ENCODE assay signal across 12 cellular contexts in the genomic region with DNA sequence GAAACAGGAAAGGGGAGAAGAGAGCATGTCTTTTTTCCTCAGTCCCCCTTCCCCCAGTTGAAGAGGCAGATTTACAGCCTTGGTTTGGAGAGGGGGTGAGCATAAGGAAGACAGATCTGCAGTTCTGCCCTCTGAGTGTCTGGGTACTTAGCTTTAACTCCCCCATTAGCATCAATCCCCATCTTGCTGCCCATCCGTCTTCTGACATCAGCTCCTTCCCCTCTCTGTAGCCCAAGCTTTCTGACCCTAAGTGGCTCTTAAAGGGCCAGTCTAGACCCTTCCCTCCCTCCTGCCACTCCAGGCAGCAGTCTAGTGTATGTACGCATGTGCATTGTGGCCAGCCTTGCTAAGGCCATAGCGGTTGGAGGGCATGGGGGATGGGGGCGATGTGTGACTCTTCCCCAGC. TPM values are rescaled to one million over a fixed set of nuclear protein-coding genes. Genes with fewer than 3 reads are reported as not detected.
DNase-seq lines count a peak whose midpoint lies in the region; ATAC-seq and TF ChIP-seq lines count a peak whose summit lies in the region.
"Had no signal": no experiment of that assay in that cellular context is flagged by ENCODE, and none has a peak within 500 bp of the region (broad histone marks: within the 10 kb centered on the region; RNA-seq: fewer than 3 reads in every experiment).

No MANE protein-coding gene starts in this region.

- TF ChIP-seq CTCF in DOHH2 (IDR thresholded peaks at IDR 0.05; ENCODE audit: low read depth, low read length, poor library complexity, severe bottlenecking), result no peak
- no peak for TF ChIP-seq CTCF in heart right ventricle (IDR thresholded peaks at IDR 0.05)
- no peak for TF ChIP-seq CTCF in esophagus squamous epithelium (IDR thresholded peaks at IDR 0.05)

- no peak overlapping the region for H4K8ac ChIP-seq in neuronal stem cell (ENCODE audit: low read depth, low read length)

- H3K23ac ChIP-seq in neuronal stem cell (ENCODE audit: low read depth, low read length, poor library complexity), result no peak overlapping the region

- no peak overlapping the region for H2AFZ ChIP-seq in neuronal stem cell (ENCODE audit: low read length)

- intact Hi-C loops in heart right ventricle (cut with DNase I) (loop anchor here in 1 of 10 donors (10.0 kb wide), 1 partner anchor 342 kb away; no protein-coding TSS in a partner anchor), esophagus squamous epithelium (cut with DNase I) (no loop called here)

- H3K27ac ChIP-seq in DOHH2 (ENCODE audit: low read depth, low read length), result no peak overlapping the region
- H3K27ac ChIP-seq in caudate nucleus (ENCODE audit: low read depth, low read length), result peak overlapping the region; percentile 99
- peak overlapping the region; percentile 93 for H3K27ac ChIP-seq in neuronal stem cell (replicated peaks; ENCODE audit: low read length)
- no peak overlapping the region for H3K27ac ChIP-seq in heart right ventricle
- H3K27ac ChIP-seq in esophagus squamous epithelium, result peak overlapping the region in 1 of 4 donors; percentile 38

- no peak overlapping the region for H3K4ac ChIP-seq in neuronal stem cell (ENCODE audit: low read length)

- peak overlapping the region; percentile 57 for H2BK120ac ChIP-seq in neuronal stem cell (ENCODE audit: low read depth, low read length)

- H3K18ac ChIP-seq in neuronal stem cell (ENCODE audit: low read length), result peak overlapping the region; percentile 89

- ATAC-seq in GM18498 (IDR thresholded peaks at IDR 0.05; ENCODE audit: unreplicated experiment) (no peak), heart right ventricle (no peak)
- ATAC-seq: activated T-cell treated with anti-CD3 and anti-CD28 coated beads, Interleukin-2, amount 50 U/mL, for 4 hours had no signal

- peak; percentile 41 for DNase-seq in NCI-H1092 treated with DMSO at 0.1 percent for 48 hours (lab: John Stamatoyannopoulos, UW)
- DNase-seq in caudate nucleus (lab: John Stamatoyannopoulos, UW), result no peak
- DNase-seq in neuronal stem cell (ENCODE audit: low spot score), result no peak
- DNase-seq in heart right ventricle, result no peak
- no peak for DNase-seq in esophagus squamous epithelium (lab: John Stamatoyannopoulos, UW)
- no peak for DNase-seq in nucleus accumbens (lab: John Stamatoyannopoulos, UW)
- DNase-seq: activated T-cell treated with anti-CD3 and anti-CD28 coated beads, Interleukin-2, amount 50 U/mL, for 4 hours; kidney glomerular epithelial cell; RPMI8226 had no signal

- H3K4me1 ChIP-seq in DOHH2 (ENCODE audit: control insufficient read depth, low read length) (peaks cover 58% of the 10 kb centered on the region), neuronal stem cell (ENCODE audit: control insufficient read depth in 2 of 2, insufficient read depth in 1 of 2, low read depth in 1 of 2, low read length in 2 of 2) (peaks cover 57 to 74% of the 10 kb centered on the region in 2 donors), heart right ventricle (peaks cover 4 to 51% (median 27%) of the 10 kb centered on the region in 9 donors), esophagus squamous epithelium (peaks cover 3 to 47% (median 10%) of the 10 kb centered on the region in 3 donors)

- WGBS in neuronal stem cell (ENCODE audit: extremely low coverage in 2 of 2, insufficient read length in 2 of 2, insufficient replicate concordance in 1 of 2), 2 donors, result no CpG with 5 or more reads among the region's 4 CpGs
- WGBS in heart right ventricle, 2 donors, result 89% methylated on average over 4 of the region's 4 CpGs
- WGBS in esophagus squamous epithelium, 2 donors, result 79 to 100% methylated on average over 3 to 4 of the region's 4 CpGs

- H3K27me3 ChIP-seq in DOHH2 (ENCODE audit: control insufficient read depth, low read length), result no peaks in the 10 kb centered on the region
- no peaks in the 10 kb centered on the region for H3K27me3 ChIP-seq in neuronal stem cell (ENCODE audit: control insufficient read depth in 3 of 3, insufficient read depth in 3 of 3, low read depth in 1 of 3, low read length in 3 of 3)
- H3K27me3 ChIP-seq in heart right ventricle, result no peaks in the 10 kb centered on the region
- H3K27me3 ChIP-seq in esophagus squamous epithelium, result no peaks in the 10 kb centered on the region

- peaks cover 6% of the 10 kb centered on the region; the same call in 1 of the 2 replicates for H3F3A ChIP-seq in DOHH2 (ENCODE audit: control insufficient read depth, insufficient read depth)

- 0 out of 2 replicates have a peak, but pooled peaks cover 3% of the 10 kb centered on the region for H3K36me3 ChIP-seq in DOHH2 (ENCODE audit: control insufficient read depth, low read length)
- H3K36me3 ChIP-seq in neuronal stem cell (replicated peaks in 1 of 2; ENCODE audit: control insufficient read depth in 2 of 2, insufficient read depth in 2 of 2, low read length in 2 of 2), result no peaks in the 10 kb centered on the region
- peaks cover 0 to 4% (median 0%) of the 10 kb centered on the region in 9 donors for H3K36me3 ChIP-seq in heart right ventricle
- H3K36me3 ChIP-seq in esophagus squamous epithelium, result peaks cover 0 to 4% (median 0%) of the 10 kb centered on the region in 3 donors

- no peaks in the 10 kb centered on the region for H3K79me1 ChIP-seq in neuronal stem cell (ENCODE audit: low read depth, low read length)

- peak overlapping the region; percentile 100 for H3K4me2 ChIP-seq in DOHH2 (ENCODE audit: low read length)
- peak overlapping the region; percentile 18 for H3K4me2 ChIP-seq in neuronal stem cell (ENCODE audit: insufficient read depth, low read length, poor library complexity, severe bottlenecking)

- H2BK5ac ChIP-seq in neuronal stem cell (ENCODE audit: low read length), result peak overlapping the region; percentile 31

- H2AK5ac ChIP-seq in neuronal stem cell (ENCODE audit: low read depth, low read length), result peak overlapping the region; percentile 3

- H3K79me2 ChIP-seq in DOHH2 (ENCODE audit: control insufficient read depth, low read length), result peaks cover 8% of the 10 kb centered on the region

- H3K9me3 ChIP-seq in DOHH2 (ENCODE audit: control insufficient read depth, insufficient read depth, low read length) (no peaks in the 10 kb centered on the region), neuronal stem cell (replicated peaks in 1 of 2; ENCODE audit: control insufficient read depth in 2 of 2, insufficient read depth in 1 of 2, low read depth in 1 of 2, low read length in 2 of 2) (no peaks in the 10 kb centered on the region), heart right ventricle (no peaks in the 10 kb centered on the region), esophagus squamous epithelium (no peaks in the 10 kb centered on the region)

- H2BK12ac ChIP-seq in neuronal stem cell (ENCODE audit: low read length), result peak overlapping the region; percentile 35

- no peak overlapping the region for H3K9ac ChIP-seq in neuronal stem cell (ENCODE audit: low read depth, low read length, poor library complexity)

- H4K91ac ChIP-seq in neuronal stem cell (ENCODE audit: low read depth, low read length, poor library complexity), result peak overlapping the region; percentile 44

- H3K9me2 ChIP-seq in DOHH2 (replicated peaks; ENCODE audit: control insufficient read depth, low read length), result no peaks in the 10 kb centered on the region

- peak overlapping the region; percentile 100; the same call in 1 of the 2 replicates for H3K4me3 ChIP-seq in DOHH2 (ENCODE audit: low read length)
- peak overlapping the region in 1 of 2 donors; percentile 52 for H3K4me3 ChIP-seq in neuronal stem cell (ENCODE audit: low read length in 2 of 2)
- no peak overlapping the region for H3K4me3 ChIP-seq in heart right ventricle
- no peak overlapping the region for H3K4me3 ChIP-seq in esophagus squamous epithelium

- no peak for TF ChIP-seq POLR2A in esophagus squamous epithelium (IDR thresholded peaks at IDR 0.05)

- no peak overlapping the region for H2BK15ac ChIP-seq in neuronal stem cell (ENCODE audit: low read length)

- no peaks in the 10 kb centered on the region for H4K20me1 ChIP-seq in DOHH2 (ENCODE audit: control insufficient read depth, insufficient read depth, low read depth, low read length)

- no peak overlapping the region for H3K14ac ChIP-seq in neuronal stem cell (ENCODE audit: low read length)

RNA-seq across cellular contexts. Expression of a gene that starts 7.3 kb away (rescaled TPM):
- 0.03 TPM for polyA plus RNA-seq in neuronal stem cell (2013, experiment 1 of 2)
- 0.04 TPM for polyA plus RNA-seq in neuronal stem cell (2013, experiment 2 of 2)
- total RNA-seq in heart right ventricle (1 to 10 TPM in 1 of 10 donors, under 1 TPM in 3, not detected in 6; 0.15 to 2.9 (median 0.25) TPM), esophagus squamous epithelium (under 1 TPM in 1 of 4 donors, not detected in 3; 0.38 TPM)
- under 1 TPM in 1 of 2 donors, not detected in 1; 0.45 TPM for polyA plus RNA-seq in heart right ventricle
- total RNA-seq: renal cortical epithelial cell had no signal

RNA-seq across cellular contexts. Expression of a gene that starts 27.6 kb away (rescaled TPM):
- 60.0 TPM for polyA plus RNA-seq in neuronal stem cell (2013, experiment 1 of 2)
- polyA plus RNA-seq in neuronal stem cell (2013, experiment 2 of 2), result 56.5 TPM
- total RNA-seq in heart right ventricle (10 to 100 TPM in 2 of 10 donors, 1 to 10 TPM in 8; 3.8 to 19.1 (median 4.8) TPM), esophagus squamous epithelium (100 to 1,000 TPM in 1 of 4 donors, 10 to 100 TPM in 3; 25.2 to 106 (median 37.8) TPM)
- polyA plus RNA-seq in heart right ventricle, result 10 to 100 TPM in 1 of 2 donors, 1 to 10 TPM in 1; 8.1 to 10.5 TPM

RNA-seq across cellular contexts. Expression of a gene that starts 32.0 kb away (rescaled TPM):
- polyA plus RNA-seq in neuronal stem cell (2013, experiment 1 of 2), result 188 TPM
- polyA plus RNA-seq in neuronal stem cell (2013, experiment 2 of 2), result 183 TPM
- total RNA-seq in heart right ventricle (100 to 1,000 TPM; 111 to 143 (median 131) TPM), esophagus squamous epithelium (100 to 1,000 TPM in 2 of 4 donors, 10 to 100 TPM in 2; 68.1 to 153 (median 97.9) TPM)
- 100 to 1,000 TPM in 1 of 2 donors, 10 to 100 TPM in 1; 64.0 to 152 TPM for polyA plus RNA-seq in heart right ventricle

RNA-seq across cellular contexts. Expression of a gene that starts 56.1 kb away (rescaled TPM):
- polyA plus RNA-seq in neuronal stem cell (2013, experiment 1 of 2), result 2.4 TPM
- 2.5 TPM for polyA plus RNA-seq in neuronal stem cell (2013, experiment 2 of 2)
- total RNA-seq in heart right ventricle (1 to 10 TPM in 1 of 10 donors, under 1 TPM in 8, not detected in 1; 0.17 to 1.4 (median 0.50) TPM), esophagus squamous epithelium (under 1 TPM in 3 of 4 donors, not detected in 1; 0.15 to 0.44 (median 0.38) TPM)
- polyA plus RNA-seq in heart right ventricle, result under 1 TPM in 1 of 2 donors, not detected in 1; 0.28 TPM

Comparison
In these comparisons a context has a peak if more than half of its experiments do, and no peak if none do; other contexts are left out.
1. H3K27ac ChIP-seq: peak in caudate nucleus (single experiment) and neuronal stem cell (single experiment); none in DOHH2 (single experiment) and heart right ventricle (0 of 10).